1 cellular context compared by ENCODE assay signal in genomic region chr5:95826949-95827595, GRCh38.
TF ChIP-seq lines count a peak whose summit lies in the region.

No MANE protein-coding gene starts in this region.

TF ChIP-seq in HepG2, 621 proteins besides CTCF, POLR2A, EP300 and RAD21 (continued from another document and continues in another):
- TF ChIP-seq ATF2 (CRISPR knock-in tag; IDR thresholded peaks at IDR 0.05) = peak; percentile 97
- no peak for TF ChIP-seq NCOA1 (CRISPR knock-in tag; IDR thresholded peaks at IDR 0.05)
- TF ChIP-seq RFX3 (CRISPR knock-in tag; IDR thresholded peaks at IDR 0.05) = no peak
- peak; percentile 61; the same call in 1 of the 2 replicates for TF ChIP-seq ZFP90 (CRISPR knock-in tag; IDR thresholded peaks at IDR 0.05; ENCODE audit: borderline replicate concordance)
- TF ChIP-seq PLRG1 (conservative IDR thresholded peaks at IDR 0.05) = no peak
- TF ChIP-seq NR3C1 (CRISPR knock-in tag; IDR thresholded peaks at IDR 0.05) = no peak
- TF ChIP-seq ZNF251 (CRISPR knock-in tag; IDR thresholded peaks at IDR 0.05) = no peak
- TF ChIP-seq ATF1 (CRISPR knock-in tag; IDR thresholded peaks at IDR 0.05) = no peak
- no peak for TF ChIP-seq MED13 (CRISPR knock-in tag; IDR thresholded peaks at IDR 0.05)
- no peak for TF ChIP-seq ZKSCAN5 (CRISPR knock-in tag; IDR thresholded peaks at IDR 0.05)
- TF ChIP-seq NFKBIZ (CRISPR knock-in tag; IDR thresholded peaks at IDR 0.05) = peak; percentile 84; the same call in 1 of the 2 replicates
- TF ChIP-seq ZBTB39 (CRISPR knock-in tag; IDR thresholded peaks at IDR 0.05) = no peak
- TF ChIP-seq ZFP36 (IDR thresholded peaks at IDR 0.05; ENCODE audit: borderline replicate concordance, low read depth, low read length, partially characterized antibody) = no peak
- peak; percentile 82 for TF ChIP-seq ATF7 (IDR thresholded peaks at IDR 0.05)
- TF ChIP-seq ATF7 (CRISPR knock-in tag; IDR thresholded peaks at IDR 0.05) = peak; percentile 97
- no peak for TF ChIP-seq ZMAT3 (CRISPR knock-in tag; conservative IDR thresholded peaks at IDR 0.05)
- peak in 1 of 2 experiments; percentile 43; a peak in 1 of 4 replicates for TF ChIP-seq NR2F1 (CRISPR knock-in tag; IDR thresholded peaks at IDR 0.05)
- 0 out of 2 replicates have a peak, but pooled peaks have one; percentile 40 for TF ChIP-seq PREB (CRISPR knock-in tag; IDR thresholded peaks at IDR 0.05)
- no peak for TF ChIP-seq SETDB1 (CRISPR knock-in tag; IDR thresholded peaks at IDR 0.05; ENCODE audit: borderline replicate concordance)
- TF ChIP-seq STAT6 (CRISPR knock-in tag; IDR thresholded peaks at IDR 0.05; ENCODE audit: borderline replicate concordance) = 0 out of 2 replicates have a peak, but pooled peaks have one; percentile 25
- no peak for TF ChIP-seq ZNF672 (CRISPR knock-in tag; IDR thresholded peaks at IDR 0.05)
- TF ChIP-seq BCLAF1 (IDR thresholded peaks at IDR 0.05) = no peak
- no peak for TF ChIP-seq KLF13 (CRISPR knock-in tag; IDR thresholded peaks at IDR 0.05)
- TF ChIP-seq ZNF564 (CRISPR knock-in tag; IDR thresholded peaks at IDR 0.05) = no peak; the same call in 1 of the 2 replicates
- TF ChIP-seq ZNF7 (CRISPR knock-in tag; IDR thresholded peaks at IDR 0.05) = no peak
- TF ChIP-seq NR0B2 (CRISPR knock-in tag; IDR thresholded peaks at IDR 0.05) = no peak
- 0 out of 2 replicates have a peak, but pooled peaks have one; percentile 59 for TF ChIP-seq ZNF512B (CRISPR knock-in tag; IDR thresholded peaks at IDR 0.05; ENCODE audit: borderline replicate concordance)
- TF ChIP-seq ZNF10 (CRISPR knock-in tag; IDR thresholded peaks at IDR 0.05; ENCODE audit: borderline replicate concordance, low read depth) = no peak
- TF ChIP-seq DPF2 (CRISPR knock-in tag; IDR thresholded peaks at IDR 0.05; ENCODE audit: borderline replicate concordance, low read depth) = peak; percentile 89
- TF ChIP-seq SMAD3 (CRISPR knock-in tag; IDR thresholded peaks at IDR 0.05) = peak; percentile 89
- TF ChIP-seq ZNF260 (CRISPR knock-in tag; IDR thresholded peaks at IDR 0.05; ENCODE audit: borderline replicate concordance, low read depth) = no peak
- no peak for TF ChIP-seq THAP8 (CRISPR knock-in tag; IDR thresholded peaks at IDR 0.05; ENCODE audit: borderline replicate concordance)
- TF ChIP-seq ZNF772 (CRISPR knock-in tag; IDR thresholded peaks at IDR 0.05) = peak; percentile 77; the same call in 1 of the 2 replicates
- TF ChIP-seq ZNF678 (CRISPR knock-in tag; IDR thresholded peaks at IDR 0.05) = no peak
- TF ChIP-seq ZXDC (CRISPR knock-in tag; IDR thresholded peaks at IDR 0.05) = no peak
- TF ChIP-seq SOX6 (IDR thresholded peaks at IDR 0.05) = no peak
- TF ChIP-seq SOX6 (CRISPR knock-in tag; IDR thresholded peaks at IDR 0.05) = peak; percentile 82
- no peak for TF ChIP-seq DR1 (CRISPR knock-in tag; IDR thresholded peaks at IDR 0.05)
- TF ChIP-seq ZNF468 (CRISPR knock-in tag; IDR thresholded peaks at IDR 0.05) = no peak
- TF ChIP-seq RBAK (CRISPR knock-in tag; IDR thresholded peaks at IDR 0.05) = no peak
- no peak for TF ChIP-seq RNF2 (conservative IDR thresholded peaks at IDR 0.05; ENCODE audit: low read depth)
- TF ChIP-seq U2AF2 (IDR thresholded peaks at IDR 0.05; ENCODE audit: low read depth, low read length) = no peak
- peak; percentile 70 for TF ChIP-seq FOXO1 (CRISPR knock-in tag; IDR thresholded peaks at IDR 0.05)
- TF ChIP-seq MATR3 (CRISPR knock-in tag; IDR thresholded peaks at IDR 0.05) = no peak
- no peak for TF ChIP-seq ZBTB1 (CRISPR knock-in tag; IDR thresholded peaks at IDR 0.05; ENCODE audit: borderline replicate concordance)
- no peak for TF ChIP-seq ZBTB44 (CRISPR knock-in tag; IDR thresholded peaks at IDR 0.05)
- peak; percentile 22 for TF ChIP-seq XRCC5 (optimal IDR thresholded peaks at IDR 0.05; ENCODE audit: low read length)
- TF ChIP-seq MIXL1 (CRISPR knock-in tag; IDR thresholded peaks at IDR 0.05) = no peak
- TF ChIP-seq ZBTB38 (CRISPR knock-in tag; IDR thresholded peaks at IDR 0.05) = peak; percentile 56
